ENCODE assay signal across 8 cellular contexts in the genomic region with DNA sequence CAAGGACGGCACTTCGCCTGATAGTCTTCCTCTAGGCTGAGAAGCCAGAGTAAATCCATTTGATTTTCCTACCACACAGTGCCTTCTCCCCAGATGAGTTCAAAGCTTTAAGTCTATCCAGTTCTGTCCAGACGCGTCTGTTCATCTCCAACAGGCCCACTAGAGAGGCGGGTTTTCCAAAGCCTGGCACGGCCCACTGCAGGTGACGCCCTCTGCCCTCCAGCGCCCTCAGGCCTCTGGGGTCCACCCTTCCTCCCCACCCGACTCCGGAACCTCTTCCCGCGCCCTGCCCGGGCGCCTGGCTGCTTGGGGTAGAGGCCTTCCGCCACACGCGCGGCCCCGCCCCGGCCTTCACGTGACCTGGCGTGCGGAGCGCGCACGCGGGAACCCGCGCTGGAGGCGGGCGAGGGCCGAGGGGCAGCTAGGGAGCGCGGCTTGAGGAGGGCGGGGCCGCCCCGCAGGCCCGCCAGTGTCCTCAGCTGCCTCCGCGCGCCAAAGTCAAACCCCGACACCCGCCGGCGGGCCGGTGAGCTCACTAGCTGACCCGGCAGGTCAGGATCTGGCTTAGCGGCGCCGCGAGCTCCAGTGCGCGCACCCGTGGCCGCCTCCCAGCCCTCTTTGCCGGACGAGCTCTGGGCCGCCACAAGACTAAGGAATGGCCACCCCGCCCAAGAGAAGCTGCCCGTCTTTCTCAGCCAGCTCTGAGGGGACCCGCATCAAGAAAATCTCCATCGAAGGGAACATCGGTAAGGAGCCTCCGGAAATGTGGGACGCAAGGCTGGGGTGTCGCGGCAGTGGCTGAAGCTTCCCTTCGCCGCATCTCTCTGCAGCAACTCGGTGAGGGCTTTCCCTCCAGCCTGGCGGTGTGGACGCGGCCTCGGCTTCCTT. TPM values are rescaled to one million over a fixed set of nuclear protein-coding genes. Genes with fewer than 3 reads are reported as not detected.
DNase-seq lines count a peak whose midpoint lies in the region; ATAC-seq and TF ChIP-seq lines count a peak whose summit lies in the region.

TSS of gene DCK (plus strand) at position 469 of the 888 bp plus-strand sequence. CDS start at position 656, 187 bp downstream.

- 2 to 9% methylated on average over 19 to 74 of the region's 74 CpGs for WGBS in endodermal cell (ENCODE audit: insufficient coverage in 1 of 2, insufficient read length in 1 of 2), 2 experiments

- no peaks in the 10 kb centered on the region for H3K4me1 ChIP-seq in endodermal cell (ENCODE audit: control insufficient read depth, insufficient read depth, low read length)

- peak; percentile 72 for ATAC-seq in GM21360 (IDR thresholded peaks at IDR 0.05; ENCODE audit: unreplicated experiment)
- ATAC-seq in activated CD8-positive, alpha-beta memory T cell treated with anti-CD3 and anti-CD28 coated beads, Interleukin-2, amount 10 ng/mL, durations not matched to agents 7 days and 5 days, result peak; percentile 94

- peak within 1 kb of the TSS; percentile 92 for H3K4me3 Mint-ChIP-seq in activated CD8-positive, alpha-beta memory T cell treated with anti-CD3 and anti-CD28 coated beads, Interleukin-2, amount 10 ng/mL, durations not matched to agents 7 days and 5 days
- H3K4me3 Mint-ChIP-seq in endodermal cell, result peak within 1 kb of the TSS; percentile 88

- peaks cover 36% of the 10 kb centered on the region for H3K36me3 Mint-ChIP-seq in activated CD8-positive, alpha-beta memory T cell treated with anti-CD3 and anti-CD28 coated beads, Interleukin-2, amount 10 ng/mL, durations not matched to agents 7 days and 5 days
- peaks cover 12% of the 10 kb centered on the region for H3K36me3 Mint-ChIP-seq in endodermal cell (ENCODE audit: low read depth)

- H3K4me1 Mint-ChIP-seq in activated CD8-positive, alpha-beta memory T cell treated with anti-CD3 and anti-CD28 coated beads, Interleukin-2, amount 10 ng/mL, durations not matched to agents 7 days and 5 days, result peaks cover 37% of the 10 kb centered on the region
- peaks cover 27% of the 10 kb centered on the region for H3K4me1 Mint-ChIP-seq in endodermal cell

- CTCF ChIA-PET in activated CD8-positive, alpha-beta memory T cell treated with anti-CD3 and anti-CD28 coated beads, Interleukin-2, amount 10 ng/mL, durations not matched to agents 7 days and 5 days (lab: Charles Lee), result interaction anchor here (0.6 to 8.7 kb wide), 3 partner anchors 13 to 341 kb away, joined by 3 to 113 read pairs (median 3); no protein-coding TSS in a partner anchor

- TF ChIP-seq CTCF in endodermal cell (conservative IDR thresholded peaks at IDR 0.05), result no peak

- H3K27me3 Mint-ChIP-seq in activated CD8-positive, alpha-beta memory T cell treated with anti-CD3 and anti-CD28 coated beads, Interleukin-2, amount 10 ng/mL, durations not matched to agents 7 days and 5 days, result no peaks in the 10 kb centered on the region
- H3K27me3 Mint-ChIP-seq in endodermal cell (ENCODE audit: insufficient read depth), result no peaks in the 10 kb centered on the region

- no peaks in the 10 kb centered on the region for H3K9me3 Mint-ChIP-seq in activated CD8-positive, alpha-beta memory T cell treated with anti-CD3 and anti-CD28 coated beads, Interleukin-2, amount 10 ng/mL, durations not matched to agents 7 days and 5 days (ENCODE audit: low read depth)
- H3K9me3 Mint-ChIP-seq in endodermal cell, result peaks cover 5% of the 10 kb centered on the region

- H3K27me3 ChIP-seq in endodermal cell (ENCODE audit: control insufficient read depth, insufficient read depth, low read length, poor library complexity, severe bottlenecking), result no peaks in the 10 kb centered on the region

- H3K4me3 ChIP-seq in endodermal cell (ENCODE audit: low read length), result peak within 1 kb of the TSS; percentile 89

- peak within 1 kb of the TSS; percentile 86 for H3K9ac ChIP-seq in endodermal cell (ENCODE audit: extremely low read depth, low read length, poor library complexity, severe bottlenecking)

- peaks cover 10% of the 10 kb centered on the region for H3K36me3 ChIP-seq in endodermal cell (ENCODE audit: control insufficient read depth, insufficient read depth, low read length)

- H3K27ac ChIP-seq in endodermal cell (ENCODE audit: low read depth, low read length), result peak within 1 kb of the TSS; percentile 85

- DNase-seq in COR-L47 (lab: John Stamatoyannopoulos, UW) (peak; percentile 90), HT-29 (ENCODE audit: low spot score) (peak; percentile 90), NOMO-1 treated with DMSO at 0.1 percent for 48 hours (lab: John Stamatoyannopoulos, UW; ENCODE audit: unreplicated experiment) (peak; percentile 83), endodermal cell (peak; percentile 96), mesenteric fat pad (ENCODE audit: low spot score) (peak; percentile 97)
- DNase-seq in activated CD8-positive, alpha-beta memory T cell treated with anti-CD3 and anti-CD28 coated beads, Interleukin-2, amount 10 ng/mL, durations not matched to agents 7 days and 5 days, result peak; percentile 89
- peak; percentile 61 for DNase-seq in stimulated activated CD8-positive, alpha-beta memory T cell treated with anti-CD3 and anti-CD28 coated beads, Interleukin-15, amount 100 ng/mL, for 1 hour (ENCODE audit: low read depth)

- H3K9me3 ChIP-seq in endodermal cell (ENCODE audit: control insufficient read depth, low read length), result peaks cover 3% of the 10 kb centered on the region

- H3K27ac Mint-ChIP-seq in activated CD8-positive, alpha-beta memory T cell treated with anti-CD3 and anti-CD28 coated beads, Interleukin-2, amount 10 ng/mL, durations not matched to agents 7 days and 5 days, result peak within 1 kb of the TSS; percentile 81
- H3K27ac Mint-ChIP-seq in endodermal cell, result peak within 1 kb of the TSS; percentile 94

RNA-seq across cellular contexts. Expression of gene DCK, which starts in this region (rescaled TPM):
- 12.0 and 16.9 TPM in 2 replicates for total RNA-seq in HT-29 (2014; rRNA removed; shearing (Covaris generic))
- total RNA-seq in activated CD8-positive, alpha-beta memory T cell treated with anti-CD3 and anti-CD28 coated beads, Interleukin-2, amount 10 ng/mL, durations not matched to agents 7 days and 5 days, result 10 to 100 TPM; 60.0 to 70.7 TPM
- total RNA-seq in endodermal cell (10 to 100 TPM; 15.3 to 26.1 TPM), mesenteric fat pad (10.9 TPM)
- 38.0 TPM for polyA plus RNA-seq in endodermal cell (2013, experiment 1 of 2)
- 41.7 TPM for polyA plus RNA-seq in endodermal cell (2013, experiment 2 of 2)

Comparison
In these comparisons a context has a peak if more than half of its experiments do, and no peak if none do; other contexts are left out.
1. Peak in every context shown above with its lines: DNase-seq, ATAC-seq, H3K4me3 ChIP-seq and H3K27ac ChIP-seq.